Comparison of ENCODE assay signal across 14 cellular contexts in the genomic region with DNA sequence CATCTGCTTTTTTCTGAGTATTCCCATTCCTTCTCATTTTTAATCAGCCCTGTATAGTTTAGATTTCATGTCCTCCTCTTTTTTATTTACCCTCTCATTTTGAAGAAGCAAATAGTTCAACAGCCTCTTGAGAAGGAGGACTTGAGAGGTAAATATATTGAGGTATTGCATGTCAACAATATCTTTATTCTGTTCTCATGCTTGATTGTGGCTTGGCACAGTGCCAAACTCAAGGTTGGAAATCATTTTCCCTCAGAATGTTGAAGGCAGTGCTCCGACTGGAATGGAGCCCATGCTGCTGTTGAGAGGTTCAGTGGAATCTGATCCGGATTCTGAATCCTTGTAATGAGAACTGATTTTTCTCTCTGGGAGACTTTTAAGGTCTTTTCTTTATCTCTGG. TPM values are rescaled to one million over a fixed set of nuclear protein-coding genes. Genes with fewer than 3 reads are reported as not detected.
A peak's percentile ranks its signal among the peaks of the same experiment; 100 is the strongest.
DNase-seq lines count a peak whose midpoint lies in the region; ATAC-seq and TF ChIP-seq lines count a peak whose summit lies in the region.
"Had no signal": no experiment of that assay in that cellular context is flagged by ENCODE, and none has a peak within 500 bp of the region (broad histone marks: within the 10 kb centered on the region; RNA-seq: fewer than 3 reads in every experiment).

No MANE protein-coding gene starts in this region.

- H3K4me1 ChIP-seq in SJCRH30: peaks cover 8% of the 10 kb centered on the region
- H3K4me1 ChIP-seq: vagina had no signal

- H3K9me3 ChIP-seq in SJCRH30 (replicated peaks): no peaks in the 10 kb centered on the region
- H3K9me3 ChIP-seq: vagina had no signal

- H3K27me3 Mint-ChIP-seq in osteocyte (ENCODE audit: unreplicated experiment): peaks cover 6% of the 10 kb centered on the region
- H3K27me3 Mint-ChIP-seq: naive B cell had no signal

- ATAC-seq in GM21576 (IDR thresholded peaks at IDR 0.05; ENCODE audit: unreplicated experiment) (no peak), GM21447 (IDR thresholded peaks at IDR 0.05; ENCODE audit: unreplicated experiment) (no peak), GM19351 (IDR thresholded peaks at IDR 0.05; ENCODE audit: unreplicated experiment) (no peak)
- ATAC-seq: Panc1 had no signal

- peaks cover 4% of the 10 kb centered on the region for H3K4me1 Mint-ChIP-seq in osteocyte (ENCODE audit: unreplicated experiment)

- no peak overlapping the region for H3K4me3 Mint-ChIP-seq in osteocyte (ENCODE audit: unreplicated experiment)
- H3K4me3 Mint-ChIP-seq: naive B cell had no signal

- H3K9me3 Mint-ChIP-seq in osteocyte (ENCODE audit: unreplicated experiment): no peaks in the 10 kb centered on the region
- H3K9me3 Mint-ChIP-seq: naive B cell had no signal

- no peak overlapping the region for H3K27ac ChIP-seq in SJCRH30
- H3K27ac ChIP-seq: C4-2B, vagina had no signal

- H3K27me3 ChIP-seq in SJCRH30: no peaks in the 10 kb centered on the region
- H3K27me3 ChIP-seq: vagina had no signal

- 0 out of 2 replicates have a peak, but pooled peaks cover 2% of the 10 kb centered on the region for H3K36me3 ChIP-seq in SJCRH30
- H3K36me3 ChIP-seq: vagina had no signal

- no peak overlapping the region for H3K27ac Mint-ChIP-seq in osteocyte (ENCODE audit: unreplicated experiment)

- DNase-seq in DMS153 (lab: John Stamatoyannopoulos, UW) (peak; percentile 81), NCI-H1105 (lab: John Stamatoyannopoulos, UW) (peak; percentile 81), SJCRH30 (peak; percentile 33 to 68), iris pigment epithelial cell (ENCODE audit: low read depth) (peak; percentile 70), osteocyte (ENCODE audit: extremely low spot score, unreplicated experiment) (no peak)
- DNase-seq: erythroblast, naive B cell had no signal

- H3K36me3 Mint-ChIP-seq in osteocyte (ENCODE audit: unreplicated experiment): no peaks in the 10 kb centered on the region
- H3K36me3 Mint-ChIP-seq: naive B cell had no signal

- no peak overlapping the region for H3K4me3 ChIP-seq in SJCRH30
- H3K4me3 ChIP-seq: smooth muscle cell, vagina had no signal

- no peak for TF ChIP-seq CTCF in osteocyte (IDR thresholded peaks at IDR 0.05)

RNA-seq across cellular contexts. Expression of gene GALNT3, which starts 31.0 kb away (rescaled TPM):
- not detected in 2 replicates for total RNA-seq in SJCRH30 (2014; rRNA removed; shearing (Covaris generic))
- total RNA-seq in osteocyte: 3.0 and 3.2 TPM in 2 replicates
